17 cellular contexts compared by ENCODE assay signal in genomic region chr6:28956331-28956730, GRCh38. TPM values are rescaled to one million over a fixed set of nuclear protein-coding genes. Genes with fewer than 3 reads are reported as not detected.
DNase-seq lines count a peak whose midpoint lies in the region; ATAC-seq and TF ChIP-seq lines count a peak whose summit lies in the region.
"Had no signal": no experiment of that assay in that cellular context is flagged by ENCODE, and none has a peak within 500 bp of the region (broad histone marks: within the 10 kb centered on the region; RNA-seq: fewer than 3 reads in every experiment).

No MANE protein-coding gene starts in this region.

- no peak overlapping the region for H3K23ac ChIP-seq in H9 (ENCODE audit: insufficient read length, low read depth, low read length)

- no peaks in the 10 kb centered on the region for H4K20me1 ChIP-seq in GM23248 (ENCODE audit: insufficient read depth)
- no peaks in the 10 kb centered on the region for H4K20me1 ChIP-seq in H9 (ENCODE audit: control insufficient read depth, insufficient read depth, insufficient read length)
- H4K20me1 ChIP-seq in OCI-LY7 (ENCODE audit: insufficient read depth, low read length) = no peaks in the 10 kb centered on the region
- H4K20me1 ChIP-seq in neural progenitor cell (ENCODE audit: low read depth) = no peaks in the 10 kb centered on the region

- H2AK5ac ChIP-seq in H9 (ENCODE audit: insufficient read length, low read length) = no peak overlapping the region

- no peak overlapping the region; a peak in 1 of 5 replicates for H3K4me3 Mint-ChIP-seq in H9
- H3K4me3 Mint-ChIP-seq in neural progenitor cell = no peak overlapping the region
- H3K4me3 Mint-ChIP-seq: CD4-positive, alpha-beta T cell; IgD-negative memory B cell had no signal

- H3K9me3 ChIP-seq in GM23248 (ENCODE audit: low read depth) (no peaks in the 10 kb centered on the region), H9 (ENCODE audit: control insufficient read depth, low read depth, low read length) (no peaks in the 10 kb centered on the region), OCI-LY7 (ENCODE audit: low read length) (no peaks in the 10 kb centered on the region), neural progenitor cell (ENCODE audit: low read depth) (no peaks in the 10 kb centered on the region), lower lobe of right lung (no peaks in the 10 kb centered on the region)
- H3K9me3 ChIP-seq: BE2C had no signal

- no peak for TF ChIP-seq CTCF in H9 (conservative IDR thresholded peaks at IDR 0.05)
- TF ChIP-seq CTCF in OCI-LY7 (conservative IDR thresholded peaks at IDR 0.05; ENCODE audit: low read length) = no peak
- TF ChIP-seq CTCF in neural progenitor cell (IDR thresholded peaks at IDR 0.05) = no peak
- TF ChIP-seq CTCF in lower lobe of right lung (IDR thresholded peaks at IDR 0.05) = no peak

- H3K9me2 ChIP-seq in GM23248 (ENCODE audit: insufficient read depth) (no peaks in the 10 kb centered on the region), OCI-LY7 (ENCODE audit: insufficient read depth, low read length) (no peaks in the 10 kb centered on the region)

- H3K56ac ChIP-seq in H9 (ENCODE audit: insufficient read length, low read depth, low read length) = no peak overlapping the region

- H4K5ac ChIP-seq in H9 (ENCODE audit: insufficient read length, low read depth, low read length) = no peak overlapping the region

- ATAC-seq in lower lobe of right lung = no peak
- no peak for ATAC-seq in Right ventricle myocardium superior (ENCODE audit: poor library complexity)

- no peaks in the 10 kb centered on the region; the same call in 1 of the 2 replicates for H3K27me3 ChIP-seq in GM23248 (replicated peaks; ENCODE audit: insufficient read depth)
- H3K27me3 ChIP-seq in H9 (ENCODE audit: insufficient read depth, low read length) = no peaks in the 10 kb centered on the region
- peaks cover 10% of the 10 kb centered on the region for H3K27me3 ChIP-seq in neural progenitor cell
- peaks cover 30% of the 10 kb centered on the region for H3K27me3 ChIP-seq in lower lobe of right lung (ENCODE audit: low read depth)
- H3K27me3 ChIP-seq: BE2C had no signal

- H2BK5ac ChIP-seq in H9 (ENCODE audit: insufficient read length, low read length) = no peak overlapping the region

- in situ Hi-C loops in GM23248 (cut with MboI) = no loop called here

- H3K27ac Mint-ChIP-seq in H9 = no peak overlapping the region
- H3K27ac Mint-ChIP-seq in neural progenitor cell = no peak overlapping the region
- H3K27ac Mint-ChIP-seq: CD4-positive, alpha-beta T cell; IgD-negative memory B cell had no signal

- H3K4me3 ChIP-seq in GM23248 = no peak overlapping the region
- H3K4me3 ChIP-seq in OCI-LY7 (ENCODE audit: low read depth, low read length, poor library complexity, severe bottlenecking) = no peak overlapping the region
- no peak overlapping the region for H3K4me3 ChIP-seq in neural progenitor cell
- H3K4me3 ChIP-seq in lower lobe of right lung = no peak overlapping the region

- WGBS in GM23248 (ENCODE audit: low coverage in 1 of 2, low lambda C conversion rate in 2 of 2, missing lambda C conversion rate in 2 of 2), 2 experiments = 72 to 75% methylated on average over 3 of the region's 3 CpGs
- no CpG with 5 or more reads among the region's 3 CpGs for WGBS in H9 (ENCODE audit: extremely low coverage, insufficient read length, low lambda C conversion rate)

- no peaks in the 10 kb centered on the region for H3K79me1 ChIP-seq in H9 (ENCODE audit: insufficient read depth, low read depth, low read length, poor library complexity, severe bottlenecking)

- H3K9me3 Mint-ChIP-seq in H9 = peaks cover 8 to 18% of the 10 kb centered on the region in 2 experiments; a peak in 4 of 5 replicates
- H3K9me3 Mint-ChIP-seq in neural progenitor cell = peaks cover 14% of the 10 kb centered on the region
- H3K9me3 Mint-ChIP-seq: CD4-positive, alpha-beta T cell had no signal

- H4K8ac ChIP-seq in H9 (replicated peaks; ENCODE audit: insufficient read length, low read depth, low read length) = no peak overlapping the region

- DNase-seq in GM23248 (no peak), H9 (no peak), OCI-LY7 (ENCODE audit: low spot score) (no peak), neural progenitor cell (ENCODE audit: low spot score) (no peak), lower lobe of right lung (no peak), SW 1271 (lab: John Stamatoyannopoulos, UW) (no peak), Right ventricle myocardium superior (no peak)
- DNase-seq: ACHN; BE2C; C1 segment of cervical spinal cord; CD4-positive, alpha-beta T cell; DMS153; DMS79; GDM1; HCEC 1CT; KG1 had no signal

- H3F3A ChIP-seq in GM23248 (ENCODE audit: insufficient read depth) (peaks cover 10% of the 10 kb centered on the region; the same call in 1 of the 2 replicates), neural progenitor cell (ENCODE audit: low read depth) (peaks cover 4% of the 10 kb centered on the region)

- H2BK20ac ChIP-seq in H9 (ENCODE audit: low read depth, low read length, poor library complexity, severe bottlenecking) = no peak overlapping the region

- BruUV-seq in OCI-LY7 (replicated peaks; lab: Mats Ljungman, UMichigan) = no TSS peak

- H3K23me2 ChIP-seq in H9 (ENCODE audit: insufficient read length, low read depth, low read length, poor library complexity, severe bottlenecking) = peaks cover 9% of the 10 kb centered on the region

- no peak overlapping the region for H3K4me2 ChIP-seq in GM23248 (ENCODE audit: unreplicated experiment)
- H3K4me2 ChIP-seq in H9 (ENCODE audit: insufficient read depth, insufficient read length, low read length) = no peak overlapping the region
- no peak overlapping the region for H3K4me2 ChIP-seq in OCI-LY7 (ENCODE audit: low read length)
- no peak overlapping the region for H3K4me2 ChIP-seq in neural progenitor cell

- H3K4me1 ChIP-seq in GM23248 (ENCODE audit: insufficient read depth) = no peaks in the 10 kb centered on the region
- no peaks in the 10 kb centered on the region for H3K4me1 ChIP-seq in H9 (ENCODE audit: insufficient read depth, low read length)
- H3K4me1 ChIP-seq in OCI-LY7 (ENCODE audit: insufficient read depth, low read length, poor library complexity, severe bottlenecking) = peaks cover 16% of the 10 kb centered on the region
- no peaks in the 10 kb centered on the region for H3K4me1 ChIP-seq in neural progenitor cell
- no peaks in the 10 kb centered on the region for H3K4me1 ChIP-seq in lower lobe of right lung
- H3K4me1 ChIP-seq: BE2C had no signal

- intact Hi-C loops in OCI-LY7 (cut with micrococcal nuclease; ENCODE audit: unreplicated experiment) (no loop called here), lower lobe of right lung (cut with DNase I) (no loop called here), Right ventricle myocardium superior (cut with DNase I) (no loop called here)

- H3K27ac ChIP-seq in GM23248 (no peak overlapping the region), H9 (ENCODE audit: insufficient read length, low read depth, low read length) (no peak overlapping the region), OCI-LY7 (ENCODE audit: low read depth, low read length, poor library complexity, severe bottlenecking) (no peak overlapping the region), neural progenitor cell (no peak overlapping the region), lower lobe of right lung (no peak overlapping the region)

- H2AFZ ChIP-seq in GM23248 (peak overlapping the region; percentile 7; the same call in 1 of the 2 replicates), H9 (ENCODE audit: low read length) (peak overlapping the region; percentile 36), OCI-LY7 (ENCODE audit: low read length) (peak overlapping the region; percentile 75; the same call in 1 of the 2 replicates), neural progenitor cell (replicated peaks) (peak overlapping the region; percentile 66)

- POLR2A ChIA-PET in OCI-LY7 (lab: Charles Lee) = no interaction called here

- H3K14ac ChIP-seq in H9 (ENCODE audit: insufficient read depth, low read length) = no peak overlapping the region

- H3K27me3 Mint-ChIP-seq in H9 (ENCODE audit: low read depth) (peaks cover 8% of the 10 kb centered on the region), neural progenitor cell (ENCODE audit: insufficient read depth, low read depth) (peaks cover 21% of the 10 kb centered on the region)

- H2BK15ac ChIP-seq in H9 (ENCODE audit: low read depth, low read length) = no peak overlapping the region

- CTCF ChIA-PET in OCI-LY7 (lab: Charles Lee; ENCODE audit: unreplicated experiment) = no interaction called here

- H3K4me1 Mint-ChIP-seq in H9 = peaks cover 20 to 25% of the 10 kb centered on the region in 2 experiments
- H3K4me1 Mint-ChIP-seq in neural progenitor cell = peaks cover 10% of the 10 kb centered on the region

- H4K91ac ChIP-seq in H9 (ENCODE audit: insufficient read length, low read depth, low read length) = no peak overlapping the region

- no peak overlapping the region for H2BK120ac ChIP-seq in H9 (ENCODE audit: low read depth, low read length, poor library complexity, severe bottlenecking)

- no peak overlapping the region for H3K4ac ChIP-seq in H9 (ENCODE audit: low read depth, low read length)

- H3K36me3 ChIP-seq in GM23248 (ENCODE audit: low read depth) (no peaks in the 10 kb centered on the region), OCI-LY7 (ENCODE audit: insufficient read depth, low read length) (no peaks in the 10 kb centered on the region), neural progenitor cell (no peaks in the 10 kb centered on the region), lower lobe of right lung (no peaks in the 10 kb centered on the region)
- H3K36me3 ChIP-seq: BE2C had no signal

- peaks cover 0 to 8% (median 2%) of the 10 kb centered on the region in 3 experiments; a peak in 3 of 7 replicates for H3K36me3 Mint-ChIP-seq in H9 (ENCODE audit: insufficient read depth in 1 of 3, low read depth in 3 of 3)
- no peaks in the 10 kb centered on the region for H3K36me3 Mint-ChIP-seq in neural progenitor cell

- H2BK12ac ChIP-seq in H9 (ENCODE audit: insufficient read length, low read depth, low read length) = no peak overlapping the region

- H3T11ph ChIP-seq in H9 (ENCODE audit: low read length) = no peak overlapping the region

- H3K79me2 ChIP-seq in GM23248 (ENCODE audit: insufficient read depth) (no peaks in the 10 kb centered on the region), H9 (ENCODE audit: insufficient read depth, low read length) (no peaks in the 10 kb centered on the region), OCI-LY7 (ENCODE audit: insufficient read depth, low read depth, low read length) (no peaks in the 10 kb centered on the region), neural progenitor cell (ENCODE audit: low read depth) (no peaks in the 10 kb centered on the region)

- H3K9ac ChIP-seq in GM23248 (no peak overlapping the region), H9 (ENCODE audit: extremely low read depth, insufficient read length, low read length) (no peak overlapping the region), neural progenitor cell (no peak overlapping the region)

- no peak overlapping the region for H3K18ac ChIP-seq in H9 (ENCODE audit: insufficient read length, low read depth, low read length)

RNA-seq across cellular contexts. Expression of gene TRIM27, which starts 32.5 kb away (rescaled TPM):
- 56.1 and 67.7 TPM in 2 replicates for total RNA-seq in GM23248 (2014; rRNA removed; shearing (Covaris generic))
- polyA plus RNA-seq in GM23248 (2016; fragmentation: Nextera tagmentation; extraction: Ambion mirVana) = 40.2 and 42.1 TPM in 2 replicates
- total RNA-seq in H9 (2021) (93.1 and 98.2 TPM in 2 replicates), OCI-LY7 (2022) (112 and 116 TPM in 2 replicates), neural progenitor cell (ENCODE audit: low replicate concordance) (69.0 and 94.5 TPM in 2 replicates), lower lobe of right lung (46.6 TPM), Right ventricle myocardium superior (15.7 TPM)
- 126 and 130 TPM in 2 replicates for total RNA-seq in OCI-LY7 (2014; rRNA removed; shearing (Covaris generic))

RNA-seq across cellular contexts. Expression of gene ZNF311, which starts 48.8 kb away (rescaled TPM):
- total RNA-seq in GM23248 (2014; rRNA removed; shearing (Covaris generic)) = 0.54 and 0.76 TPM in 2 replicates
- 0.67 and 0.93 TPM in 2 replicates for polyA plus RNA-seq in GM23248 (2016; fragmentation: Nextera tagmentation; extraction: Ambion mirVana)
- total RNA-seq in H9 (2021) (0.57 and 0.68 TPM in 2 replicates), OCI-LY7 (2022) (not detected in 2 replicates), neural progenitor cell (ENCODE audit: low replicate concordance) (1.9 and 2.0 TPM in 2 replicates), lower lobe of right lung (1.6 TPM), Right ventricle myocardium superior (0.08 TPM)
- not detected in 2 replicates for total RNA-seq in OCI-LY7 (2014; rRNA removed; shearing (Covaris generic))
- polyA plus RNA-seq: IgD-negative memory B cell had no signal

Comparison
In these comparisons a context has a peak if more than half of its experiments do, and no peak if none do; other contexts are left out.
1. H2AFZ ChIP-seq: peak in every context shown above with its lines; median percentile 75 in OCI-LY7; 66 in neural progenitor cell; 36 in H9; 7 in GM23248.